ENCODE assay signal across 8 cellular contexts in the genomic region with DNA sequence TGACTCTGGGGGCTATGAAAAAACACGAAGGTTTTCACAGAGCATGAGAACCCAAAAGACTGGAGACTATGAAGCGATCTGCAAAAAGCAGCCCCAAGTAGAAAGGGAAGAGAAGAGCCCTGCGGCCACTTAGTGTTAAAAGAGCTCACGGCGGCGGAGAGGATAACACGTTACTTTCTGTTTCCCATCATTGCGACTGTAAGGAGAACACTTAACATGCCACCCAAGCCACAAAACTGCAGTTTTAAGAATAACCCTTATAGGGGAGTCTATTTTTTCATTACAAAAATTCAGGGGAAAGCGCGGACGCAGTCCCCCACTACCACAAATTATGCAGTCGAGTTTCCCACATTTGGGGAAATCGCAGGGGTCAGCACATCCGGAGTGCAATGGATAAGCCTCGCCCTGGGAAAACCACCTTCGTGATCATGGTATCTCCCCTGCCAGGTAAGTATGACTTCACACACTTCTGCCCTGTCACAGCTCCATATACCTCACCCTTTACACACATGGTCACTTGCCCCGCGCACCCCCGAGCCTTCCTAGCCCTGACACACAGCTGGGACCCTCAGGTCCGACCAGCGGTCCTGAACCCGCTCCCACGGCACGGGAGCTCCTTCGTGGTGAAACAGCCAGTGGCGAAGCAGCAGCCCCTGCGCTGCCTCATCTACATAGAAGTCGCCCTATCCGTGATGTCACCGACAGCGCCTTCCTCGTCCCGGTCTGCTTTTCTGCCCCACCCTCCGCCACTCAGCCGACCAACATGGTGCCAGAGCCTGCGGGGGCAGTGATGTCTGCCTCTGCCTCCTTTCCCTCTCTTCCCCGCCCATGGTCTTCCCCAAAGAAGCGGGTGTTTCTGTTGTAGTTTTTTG.
DNase-seq lines count a peak whose midpoint lies in the region; ATAC-seq and TF ChIP-seq lines count a peak whose summit lies in the region.
"Not testable (repeated sequence)": the region's sequence is repeated elsewhere in the genome, so short reads cannot be mapped to it uniquely, and the experiment has no call there.

No MANE protein-coding gene starts in this region.

- DNase-seq in NCI-H510A (lab: John Stamatoyannopoulos, UW) (peak; percentile 75), coronary artery (ENCODE audit: low spot score) (peak; percentile 69), left lobe of liver (ENCODE audit: low spot score) (peak; percentile 74)
- DNase-seq in activated CD4-positive, alpha-beta T cell treated with anti-CD3 and anti-CD28 coated beads for 4 hours = peak; percentile 59 to 62
- DNase-seq in stimulated activated CD4-positive, alpha-beta T cell treated with anti-CD3 and anti-CD28 coated beads, Interleukin-2, amount 100 ng/mL, for 24 hours = peak; percentile 45 to 74

- not testable (repeated sequence) for TF ChIP-seq CTCF in C4-2B (conservative IDR thresholded peaks at IDR 0.05); coronary artery (IDR thresholded peaks at IDR 0.05)

- H3K27ac ChIP-seq in C4-2B = peak overlapping the region; percentile 45; the same call in 1 of the 2 replicates
- H3K27ac ChIP-seq in coronary artery = peak overlapping the region; percentile 69 to 80

- H3K4me3 ChIP-seq in coronary artery = peak overlapping the region; percentile 66

- ATAC-seq in GM19328 (IDR thresholded peaks at IDR 0.05; ENCODE audit: unreplicated experiment) (peak; percentile 77), HG03378 (IDR thresholded peaks at IDR 0.05; ENCODE audit: unreplicated experiment) (peak; percentile 75), left lobe of liver (peak; percentile 86)

Comparison
In these comparisons a context has a peak if more than half of its experiments do, and no peak if none do; other contexts are left out.
1. Peak in every context shown above with its lines: DNase-seq, ATAC-seq, H3K4me3 ChIP-seq and H3K27ac ChIP-seq.